In genomic region chr21:39562791-39563770, GRCh38 we compare ENCODE assay signal across 17 cellular contexts. TPM values are rescaled to one million over a fixed set of nuclear protein-coding genes. Genes with fewer than 3 reads are reported as not detected.
DNase-seq lines count a peak whose midpoint lies in the region; ATAC-seq and TF ChIP-seq lines count a peak whose summit lies in the region.
"Had no signal": no experiment of that assay in that cellular context is flagged by ENCODE, and none has a peak within 500 bp of the region (broad histone marks: within the 10 kb centered on the region; RNA-seq: fewer than 3 reads in every experiment).

No MANE protein-coding gene starts in this region.

- no peaks in the 10 kb centered on the region for H3K27me3 ChIP-seq in dorsolateral prefrontal cortex
- H3K27me3 ChIP-seq: gastrocnemius medialis had no signal

- ATAC-seq in left ventricle myocardium superior, result peak; percentile 31
- ATAC-seq in Right ventricle myocardium inferior, result no peak
- ATAC-seq in HG02970 (IDR thresholded peaks at IDR 0.05; ENCODE audit: low FRiP score, unreplicated experiment), result no peak
- ATAC-seq: activated CD8-positive, alpha-beta memory T cell treated with anti-CD3 and anti-CD28 coated beads, Interleukin-2, amount 10 ng/mL, durations not matched to agents 7 days and 5 days; gastrocnemius medialis had no signal

- no peak overlapping the region for H3K4me3 ChIP-seq in dorsolateral prefrontal cortex
- H3K4me3 ChIP-seq: coronary artery, gastrocnemius medialis, HAP-1 had no signal

- intact Hi-C loops in left ventricle myocardium superior (cut with micrococcal nuclease), result no loop called here
- intact Hi-C loops in Right ventricle myocardium inferior (cut with DNase I), result no loop called here
- intact Hi-C loops in dorsolateral prefrontal cortex (cut with DNase I), result no loop called here

- DNase-seq in left ventricle myocardium superior, result no peak
- no peak for DNase-seq in Right ventricle myocardium inferior (ENCODE audit: missing footprints)
- DNase-seq in NCI-H345 treated with DMSO at 0.1 percent for 48 hours (lab: John Stamatoyannopoulos, UW; ENCODE audit: unreplicated experiment), result peak; percentile 19
- peak in 3 of 10 donors; percentile 20 to 40 (median 37) for DNase-seq in dorsolateral prefrontal cortex
- no peak for DNase-seq in activated CD8-positive, alpha-beta memory T cell treated with anti-CD3 and anti-CD28 coated beads for 24 hours
- no peak for DNase-seq in foreskin melanocyte
- no peak for DNase-seq in germinal center (ENCODE audit: low spot score)
- DNase-seq: activated CD4-positive, CD25-positive, alpha-beta regulatory T cell treated with anti-CD3 and anti-CD28 coated beads, Interleukin-2, amount 50 U/mL, for 72 hours; activated CD8-positive, alpha-beta memory T cell treated with anti-CD3 and anti-CD28 coated beads, Interleukin-2, amount 10 ng/mL, durations not matched to agents 7 days and 5 days; gastrocnemius medialis; immature natural killer cell; NCI-H1436 treated with DMSO at 0.1 percent for 48 hours; stimulated activated CD4-positive, alpha-beta T cell treated with anti-CD3 and anti-CD28 coated beads, Interleukin-2, amount 100 ng/mL, for 24 hours; T-helper 2 cell had no signal

- peak overlapping the region in 32 of 59 donors; percentile 8 to 64 (median 42) for H3K27ac ChIP-seq in dorsolateral prefrontal cortex
- H3K27ac ChIP-seq: gastrocnemius medialis had no signal

- TF ChIP-seq CTCF in dorsolateral prefrontal cortex (IDR thresholded peaks at IDR 0.05 in 54 of 56, conservative IDR thresholded peaks at IDR 0.05 in 2 of 56; ENCODE audit: low read depth in 1 of 56, partially characterized antibody in 56 of 56), result no peak

RNA-seq across cellular contexts. Expression of gene B3GALT5, which starts 49.7 kb away (rescaled TPM):
- total RNA-seq in left ventricle myocardium superior (0.10 TPM), Right ventricle myocardium inferior (0.16 TPM), dorsolateral prefrontal cortex (1 to 10 TPM; 1.4 to 6.9 (median 3.0) TPM)
- total RNA-seq: activated CD8-positive, alpha-beta memory T cell treated with anti-CD3 and anti-CD28 coated beads, Interleukin-2, amount 10 ng/mL, durations not matched to agents 7 days and 5 days had no signal
